Comparison of ENCODE assay signal across 9 cellular contexts in genomic region chrX:129540725-129541184, GRCh38. TPM values are rescaled to one million over a fixed set of nuclear protein-coding genes. Genes with fewer than 3 reads are reported as not detected.
DNase-seq lines count a peak whose midpoint lies in the region; ATAC-seq, FAIRE-seq and TF ChIP-seq lines count a peak whose summit lies in the region.
"Had no signal": no experiment of that assay in that cellular context is flagged by ENCODE, and none has a peak within 500 bp of the region (broad histone marks: within the 10 kb centered on the region; RNA-seq: fewer than 3 reads in every experiment).

No MANE protein-coding gene starts in this region.

- no peaks in the 10 kb centered on the region for H3K9me3 ChIP-seq in prostate gland

- H3K9me3 Mint-ChIP-seq in activated B cell treated with CpG ODN at 0.5 μM for 24 hours = no peaks in the 10 kb centered on the region
- H3K9me3 Mint-ChIP-seq: natural killer cell had no signal

- TF ChIP-seq POLR2A in prostate gland (IDR thresholded peaks at IDR 0.05) = no peak

- 0% methylated on average over 10 of the region's 14 CpGs for WGBS in prostate gland

- H3K27ac ChIP-seq in 22Rv1 (peak overlapping the region; percentile 60), prostate gland (peak overlapping the region; percentile 79 to 84)

- POLR2A ChIA-PET in activated B cell treated with CpG ODN at 0.5 μM for 24 hours (lab: Charles Lee) = no interaction called here

- intact Hi-C loops in activated B cell treated with CpG ODN at 0.5 μM for 24 hours (cut with micrococcal nuclease) (loop anchor here (1.0 kb wide), 1 partner anchor 14 kb away; no protein-coding TSS in a partner anchor), prostate gland (cut with DNase I) (no loop called here)

- DNase-seq in activated B cell treated with CpG ODN at 0.5 μM for 24 hours (no peak), frontal cortex (ENCODE audit: low spot score in 2 of 2) (peak; percentile 11 to 28), prostate gland (ENCODE audit: low spot score) (peak; percentile 8), amniotic stem cell (lab: John Stamatoyannopoulos, UW) (no peak)

- CTCF ChIA-PET in activated B cell treated with CpG ODN at 0.5 μM for 24 hours (lab: Charles Lee) = no interaction called here

- ATAC-seq in GM18511 (IDR thresholded peaks at IDR 0.05; ENCODE audit: unreplicated experiment) (peak; percentile 61), HG03571 (IDR thresholded peaks at IDR 0.05; ENCODE audit: unreplicated experiment) (peak; percentile 20), activated B cell treated with CpG ODN at 0.5 μM for 24 hours (ENCODE audit: low read depth) (peak; percentile 43), GM21381 (IDR thresholded peaks at IDR 0.05; ENCODE audit: unreplicated experiment) (no peak)

- no peaks in the 10 kb centered on the region for H3K36me3 Mint-ChIP-seq in activated B cell treated with CpG ODN at 0.5 μM for 24 hours (ENCODE audit: low read depth)
- H3K36me3 Mint-ChIP-seq: natural killer cell had no signal

- no peak for TF ChIP-seq CTCF in 22Rv1 (IDR thresholded peaks at IDR 0.05)
- TF ChIP-seq CTCF in activated B cell treated with CpG ODN at 0.5 μM for 24 hours (IDR thresholded peaks at IDR 0.05) = no peak
- no peak for TF ChIP-seq CTCF in prostate gland (IDR thresholded peaks at IDR 0.05)

- H3K27ac Mint-ChIP-seq in activated B cell treated with CpG ODN at 0.5 μM for 24 hours = no peak overlapping the region
- H3K27ac Mint-ChIP-seq: natural killer cell had no signal

- no peaks in the 10 kb centered on the region for H3K36me3 ChIP-seq in prostate gland

- no peaks in the 10 kb centered on the region for H3K27me3 ChIP-seq in prostate gland (replicated peaks; ENCODE audit: insufficient read depth)

- no peak for FAIRE-seq in frontal cortex (lab: Jason Lieb, UNC)

- H3K4me1 ChIP-seq in prostate gland (replicated peaks) = no peaks in the 10 kb centered on the region

- peak overlapping the region; percentile 54 to 56 for H3K4me3 ChIP-seq in prostate gland

- peaks cover 5% of the 10 kb centered on the region for H3K4me1 Mint-ChIP-seq in activated B cell treated with CpG ODN at 0.5 μM for 24 hours

- peak overlapping the region; percentile 73 for H3K4me3 Mint-ChIP-seq in activated B cell treated with CpG ODN at 0.5 μM for 24 hours

- H3K27me3 Mint-ChIP-seq in activated B cell treated with CpG ODN at 0.5 μM for 24 hours = peaks cover 3% of the 10 kb centered on the region

RNA-seq across cellular contexts. Expression of gene OCRL, which starts 0.7 kb away (rescaled TPM):
- total RNA-seq in activated B cell treated with CpG ODN at 0.5 μM for 24 hours (5.4 and 7.5 TPM in 2 replicates), frontal cortex (38.7 TPM), prostate gland (10 to 100 TPM; 16.7 to 77.1 TPM)

RNA-seq across cellular contexts. Expression of gene SMARCA1, which starts 17.5 kb away (rescaled TPM):
- total RNA-seq in activated B cell treated with CpG ODN at 0.5 μM for 24 hours (0.73 and 1.1 TPM in 2 replicates), frontal cortex (75.0 TPM), prostate gland (100 to 1,000 TPM in 1 of 2 donors, 10 to 100 TPM in 1; 41.9 to 157 TPM)

Comparison
In these comparisons a context has a peak if more than half of its experiments do, and no peak if none do; other contexts are left out.
1. DNase-seq: peak in frontal cortex (2 of 2) and prostate gland (single experiment); none in activated B cell treated with CpG ODN at 0.5 μM for 24 hours (single experiment) and amniotic stem cell (single experiment).
2. RNA of gene SMARCA1, which starts 17.5 kb away (total RNA-seq): 41.9 to 157 TPM in prostate gland and 75.0 TPM in frontal cortex (single experiment); 0.73 to 1.1 TPM in activated B cell treated with CpG ODN at 0.5 μM for 24 hours; every median in the first group is over 10 times any median in the second.